19 cellular contexts compared by ENCODE assay signal in the genomic region with DNA sequence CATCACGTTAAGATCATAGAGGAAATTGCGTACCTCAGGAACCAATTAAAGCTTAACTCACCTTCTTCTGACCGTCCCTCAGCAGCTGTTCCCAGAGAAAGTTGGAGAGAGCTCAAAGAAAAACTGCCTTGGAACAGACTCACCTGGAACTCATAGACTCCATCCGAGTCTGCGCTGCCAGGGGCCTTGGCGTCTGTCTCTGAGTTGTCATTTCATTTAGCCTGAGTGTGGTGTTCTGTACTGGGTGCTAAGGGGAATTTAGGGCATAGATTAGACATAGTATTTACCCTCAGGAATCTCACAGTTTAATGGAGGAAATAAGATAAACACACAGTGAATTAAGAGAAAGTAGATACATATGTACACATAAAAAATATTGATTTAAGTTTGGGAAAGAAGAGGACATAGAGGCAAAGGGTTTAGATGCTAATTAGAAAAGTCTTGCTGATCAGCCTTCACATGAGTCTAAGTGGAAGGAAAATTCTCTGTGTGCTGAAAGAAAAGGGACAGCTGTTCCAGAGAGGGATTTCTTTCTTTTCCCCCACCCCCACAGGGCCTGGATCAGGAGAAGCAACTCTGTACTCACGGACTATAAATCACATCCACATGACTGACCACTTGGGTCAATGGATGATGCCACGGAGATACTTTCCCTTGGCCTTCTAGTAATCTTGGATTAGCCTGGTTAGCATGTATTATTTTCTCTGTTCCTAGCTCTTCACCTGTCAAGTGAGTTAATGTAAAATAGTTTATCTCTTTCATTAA.
A peak's percentile ranks its signal among the peaks of the same experiment; 100 is the strongest.
DNase-seq lines count a peak whose midpoint lies in the region; ATAC-seq and TF ChIP-seq lines count a peak whose summit lies in the region.
"Had no signal": no experiment of that assay in that cellular context is flagged by ENCODE, and none has a peak within 500 bp of the region (broad histone marks: within the 10 kb centered on the region; RNA-seq: fewer than 3 reads in every experiment).

No MANE protein-coding gene starts in this region.

- H3K27ac ChIP-seq in esophagus squamous epithelium (peak overlapping the region in 3 of 4 donors; percentile 49 to 71 (median 60)), caudate nucleus (ENCODE audit: low read depth, low read length) (no peak overlapping the region), Peyer's patch (peak overlapping the region in 1 of 4 donors; percentile 39)
- H3K27ac ChIP-seq: HL-60, SJSA1 had no signal

- TF ChIP-seq POLR2A in esophagus squamous epithelium (IDR thresholded peaks at IDR 0.05) (no peak), Peyer's patch (IDR thresholded peaks at IDR 0.05) (no peak)

- H3K36me3 ChIP-seq in esophagus squamous epithelium (no peaks in the 10 kb centered on the region), Peyer's patch (no peaks in the 10 kb centered on the region)
- H3K36me3 ChIP-seq: gastrocnemius medialis, SJSA1 had no signal

- DNase-seq in NCI-H446 treated with DMSO at 0.1 percent for 48 hours (lab: John Stamatoyannopoulos, UW) (peak; percentile 27), esophagus squamous epithelium (lab: John Stamatoyannopoulos, UW) (no peak), myocyte (ENCODE audit: low read depth) (peak; percentile 92), superior temporal gyrus (ENCODE audit: extremely low spot score) (peak; percentile 24), caudate nucleus (lab: John Stamatoyannopoulos, UW) (no peak), Peyer's patch (no peak), HuH-7 (ENCODE audit: low spot score) (no peak)
- DNase-seq: activated CD8-positive, alpha-beta T cell treated with anti-CD3 and anti-CD28 coated beads, Interleukin-2, amount 10 ng/mL, durations not matched to agents 7 days and 5 days; activated effector memory CD4-positive, alpha-beta T cell treated with Interleukin-2 at 50 U/mL for 16 hours; DMS79 treated with DMSO at 0.1 percent for 48 hours; effector CD4-positive, alpha-beta T cell; gastrocnemius medialis; kidney; naive thymus-derived CD8-positive, alpha-beta T cell; NCI-H1930; NCI-H774 had no signal

- H3K9me3 ChIP-seq in esophagus squamous epithelium (no peaks in the 10 kb centered on the region), Peyer's patch (no peaks in the 10 kb centered on the region)
- H3K9me3 ChIP-seq: gastrocnemius medialis, SJSA1 had no signal

- intact Hi-C loops in esophagus squamous epithelium (cut with DNase I) = no loop called here

- H3K4me3 ChIP-seq in esophagus squamous epithelium = no peak overlapping the region
- H3K4me3 ChIP-seq in Peyer's patch = no peak overlapping the region
- H3K4me3 ChIP-seq: gastrocnemius medialis, SJSA1 had no signal

- H3K27me3 ChIP-seq in esophagus squamous epithelium (no peaks in the 10 kb centered on the region), Peyer's patch (no peaks in the 10 kb centered on the region)
- H3K27me3 ChIP-seq: gastrocnemius medialis, SJSA1 had no signal

- WGBS in esophagus squamous epithelium, 2 donors = 34 to 38% methylated on average over 8 of the region's 8 CpGs

- H3K4me1 ChIP-seq in esophagus squamous epithelium = peaks cover 0 to 24% (median 4%) of the 10 kb centered on the region in 3 donors
- H3K4me1 ChIP-seq in Peyer's patch = peaks cover 0 to 10% (median 0%) of the 10 kb centered on the region in 4 donors
- H3K4me1 ChIP-seq: SJSA1 had no signal

- TF ChIP-seq CTCF in esophagus squamous epithelium (IDR thresholded peaks at IDR 0.05) (no peak), Peyer's patch (IDR thresholded peaks at IDR 0.05) (no peak)

- ATAC-seq in GM18909 (IDR thresholded peaks at IDR 0.05; ENCODE audit: poor library complexity, unreplicated experiment) = no peak
- ATAC-seq: activated CD8-positive, alpha-beta T cell treated with anti-CD3 and anti-CD28 coated beads, Interleukin-2, amount 10 ng/mL, durations not matched to agents 7 days and 5 days; naive thymus-derived CD8-positive, alpha-beta T cell had no signal

Comparison
In these comparisons a context has a peak if more than half of its experiments do, and no peak if none do; other contexts are left out.
1. DNase-seq: peak in NCI-H446 treated with DMSO at 0.1 percent for 48 hours (single experiment), myocyte (single experiment) and superior temporal gyrus (single experiment); none in esophagus squamous epithelium (single experiment), caudate nucleus (0 of 61), Peyer's patch (0 of 3) and HuH-7 (single experiment).